In the genomic region with DNA sequence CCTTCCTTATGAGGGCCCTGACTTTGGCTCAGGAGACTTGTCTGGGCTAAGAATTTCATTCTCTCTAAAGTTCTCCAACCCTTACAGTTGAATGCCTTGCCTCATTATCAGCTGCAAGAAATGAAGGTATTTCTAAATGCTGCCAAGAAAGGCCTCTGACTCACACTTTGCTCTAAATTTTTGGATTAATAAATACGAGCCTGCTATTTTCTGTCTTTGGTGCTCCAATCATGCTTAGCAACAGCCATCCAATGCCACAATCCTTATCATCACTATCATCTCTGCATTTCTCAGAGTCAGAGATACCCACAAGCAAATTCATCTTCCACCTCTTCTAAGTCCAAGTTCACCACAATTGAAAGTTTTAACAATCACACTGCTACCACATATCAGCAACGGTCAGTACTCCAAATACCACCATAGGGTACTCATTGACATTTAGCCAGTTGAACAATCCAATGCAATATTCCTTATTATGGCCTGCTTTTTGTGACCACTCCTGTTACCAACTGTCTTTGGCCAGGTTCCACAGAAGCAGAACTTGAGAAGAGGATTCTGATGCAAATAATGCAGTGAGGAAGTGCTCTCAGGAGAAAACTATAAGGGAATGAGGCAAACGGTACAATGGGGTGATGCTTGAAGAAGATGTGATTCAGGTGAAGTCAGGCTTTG, we compare ENCODE assay signal across 1 cellular context.
TF ChIP-seq lines count a peak whose summit lies in the region.

No MANE protein-coding gene starts in this region.

TF ChIP-seq in SK-N-SH, 30 proteins besides CTCF, POLR2A, EP300 and RAD21 (continued from another document):
- TF ChIP-seq, protein P1, sequence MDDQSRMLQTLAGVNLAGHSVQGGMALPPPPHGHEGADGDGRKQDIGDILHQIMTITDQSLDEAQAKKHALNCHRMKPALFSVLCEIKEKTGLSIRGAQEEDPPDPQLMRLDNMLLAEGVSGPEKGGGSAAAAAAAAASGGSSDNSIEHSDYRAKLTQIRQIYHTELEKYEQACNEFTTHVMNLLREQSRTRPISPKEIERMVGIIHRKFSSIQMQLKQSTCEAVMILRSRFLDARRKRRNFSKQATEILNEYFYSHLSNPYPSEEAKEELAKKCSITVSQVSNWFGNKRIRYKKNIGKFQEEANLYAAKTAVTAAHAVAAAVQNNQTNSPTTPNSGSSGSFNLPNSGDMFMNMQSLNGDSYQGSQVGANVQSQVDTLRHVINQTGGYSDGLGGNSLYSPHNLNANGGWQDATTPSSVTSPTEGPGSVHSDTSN (IDR thresholded peaks at IDR 0.05): peak; percentile 76
- TF ChIP-seq, protein P2, sequence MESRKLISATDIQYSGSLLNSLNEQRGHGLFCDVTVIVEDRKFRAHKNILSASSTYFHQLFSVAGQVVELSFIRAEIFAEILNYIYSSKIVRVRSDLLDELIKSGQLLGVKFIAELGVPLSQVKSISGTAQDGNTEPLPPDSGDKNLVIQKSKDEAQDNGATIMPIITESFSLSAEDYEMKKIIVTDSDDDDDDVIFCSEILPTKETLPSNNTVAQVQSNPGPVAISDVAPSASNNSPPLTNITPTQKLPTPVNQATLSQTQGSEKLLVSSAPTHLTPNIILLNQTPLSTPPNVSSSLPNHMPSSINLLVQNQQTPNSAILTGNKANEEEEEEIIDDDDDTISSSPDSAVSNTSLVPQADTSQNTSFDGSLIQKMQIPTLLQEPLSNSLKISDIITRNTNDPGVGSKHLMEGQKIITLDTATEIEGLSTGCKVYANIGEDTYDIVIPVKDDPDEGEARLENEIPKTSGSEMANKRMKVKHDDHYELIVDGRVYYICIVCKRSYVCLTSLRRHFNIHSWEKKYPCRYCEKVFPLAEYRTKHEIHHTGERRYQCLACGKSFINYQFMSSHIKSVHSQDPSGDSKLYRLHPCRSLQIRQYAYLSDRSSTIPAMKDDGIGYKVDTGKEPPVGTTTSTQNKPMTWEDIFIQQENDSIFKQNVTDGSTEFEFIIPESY (IDR thresholded peaks at IDR 0.05; ENCODE audit: borderline replicate concordance, low read depth): no peak
- TF ChIP-seq JUND (IDR thresholded peaks at IDR 0.05): peak; percentile 59
- TF ChIP-seq, protein P3, sequence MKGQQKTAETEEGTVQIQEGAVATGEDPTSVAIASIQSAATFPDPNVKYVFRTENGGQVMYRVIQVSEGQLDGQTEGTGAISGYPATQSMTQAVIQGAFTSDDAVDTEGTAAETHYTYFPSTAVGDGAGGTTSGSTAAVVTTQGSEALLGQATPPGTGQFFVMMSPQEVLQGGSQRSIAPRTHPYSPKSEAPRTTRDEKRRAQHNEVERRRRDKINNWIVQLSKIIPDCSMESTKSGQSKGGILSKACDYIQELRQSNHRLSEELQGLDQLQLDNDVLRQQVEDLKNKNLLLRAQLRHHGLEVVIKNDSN (IDR thresholded peaks at IDR 0.05; ENCODE audit: borderline replicate concordance, low read depth): no peak
- TF ChIP-seq, protein P4, sequence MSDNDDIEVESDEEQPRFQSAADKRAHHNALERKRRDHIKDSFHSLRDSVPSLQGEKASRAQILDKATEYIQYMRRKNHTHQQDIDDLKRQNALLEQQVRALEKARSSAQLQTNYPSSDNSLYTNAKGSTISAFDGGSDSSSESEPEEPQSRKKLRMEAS (IDR thresholded peaks at IDR 0.05; ENCODE audit: low read depth): 0 out of 2 replicates have a peak, but pooled peaks have one; percentile 35
- no peak for TF ChIP-seq GATA2 (CRISPR knock-in tag; IDR thresholded peaks at IDR 0.05)
- TF ChIP-seq FOXM1 (IDR thresholded peaks at IDR 0.05; ENCODE audit: low read depth): peak; percentile 21; the same call in 1 of the 2 replicates
- peak; percentile 65 for TF ChIP-seq FOSL2 (IDR thresholded peaks at IDR 0.05; ENCODE audit: borderline replicate concordance, low read depth)
- no peak for TF ChIP-seq CHD2 (IDR thresholded peaks at IDR 0.05; ENCODE audit: low read length, partially characterized antibody)
- no peak for TF ChIP-seq YY1 (IDR thresholded peaks at IDR 0.05; ENCODE audit: low read depth)
- TF ChIP-seq SIN3A (IDR thresholded peaks at IDR 0.05; ENCODE audit: borderline replicate concordance, low read depth, low read length): no peak
